In the genomic region with DNA sequence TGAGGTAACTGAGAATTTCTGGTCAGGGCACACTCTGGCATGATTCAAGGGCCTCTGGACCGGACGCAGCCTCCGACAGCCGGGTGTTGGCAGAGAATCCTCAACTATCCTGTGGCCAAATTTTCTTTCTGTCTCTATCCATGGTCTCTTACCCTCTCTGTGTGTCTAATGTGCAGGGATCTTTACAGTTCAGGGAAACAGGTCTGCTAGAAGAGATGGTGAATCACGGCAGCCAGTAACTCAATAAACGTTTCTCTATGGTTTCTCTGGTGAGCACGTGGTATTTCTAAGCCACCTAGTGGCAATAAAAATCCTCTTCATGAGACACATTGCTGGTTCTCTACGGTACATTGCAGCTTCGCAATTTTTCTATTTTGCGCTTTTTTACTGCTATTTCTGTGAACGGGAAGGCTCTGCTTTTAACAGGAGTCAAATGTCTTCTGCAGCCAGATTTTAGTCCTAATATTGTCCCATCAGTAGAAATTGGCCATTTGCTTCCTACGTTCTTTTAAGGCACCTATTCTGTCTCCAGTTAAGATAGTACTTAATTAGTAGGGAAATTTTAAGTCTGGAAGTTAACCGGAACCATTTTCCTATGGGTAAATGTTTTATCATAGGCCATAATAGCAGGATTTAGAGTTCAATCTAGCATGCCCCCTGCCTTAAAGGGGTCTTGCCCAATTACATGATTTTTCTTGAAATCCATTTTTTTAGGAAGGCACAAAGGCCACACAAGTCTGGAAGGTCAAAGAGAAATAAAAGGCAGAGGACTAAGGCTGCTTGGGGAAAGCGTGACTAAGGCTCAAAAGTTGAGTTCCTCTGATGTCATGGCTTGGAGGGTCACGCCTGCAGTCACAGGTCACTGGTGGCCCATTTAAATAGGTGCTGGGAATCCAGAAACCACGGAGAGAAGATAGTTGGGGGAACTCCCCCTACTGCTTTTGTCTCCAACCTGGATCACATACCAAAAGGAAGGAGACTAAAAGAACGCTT, we compare ENCODE assay signal across 9 cellular contexts. TPM values are rescaled to one million over a fixed set of nuclear protein-coding genes. Genes with fewer than 3 reads are reported as not detected.
DNase-seq lines count a peak whose midpoint lies in the region; ATAC-seq, FAIRE-seq and TF ChIP-seq lines count a peak whose summit lies in the region.
"Had no signal": no experiment of that assay in that cellular context is flagged by ENCODE, and none has a peak within 500 bp of the region (broad histone marks: within the 10 kb centered on the region; RNA-seq: fewer than 3 reads in every experiment).

No MANE protein-coding gene starts in this region.

- no peak for TF ChIP-seq POLR2A in GM12878 (IDR thresholded peaks at IDR 0.05; ENCODE audit: low read depth, low read length)

- intact Hi-C loops in CD4-positive, alpha-beta memory T cell (cut with micrococcal nuclease) = loop anchor here (1.0 kb wide), 3 partner anchors 8 to 75 kb away; no protein-coding TSS in a partner anchor
- intact Hi-C loops in OCI-LY7 (cut with micrococcal nuclease; ENCODE audit: unreplicated experiment) = no loop called here
- intact Hi-C loops in GM12878 (cut with micrococcal nuclease; ENCODE audit: unreplicated experiment) = no loop called here

- TF ChIP-seq RAD21 in GM12878 (IDR thresholded peaks at IDR 0.05; ENCODE audit: insufficient read depth, low read depth, low read length) = peak; percentile 53

- 38% methylated on average over 17 of the region's 17 CpGs for WGBS in GM12878 (ENCODE audit: insufficient coverage, insufficient replicate concordance, low lambda C conversion rate, missing lambda C conversion rate)

- H3K36me3 ChIP-seq in CD4-positive, alpha-beta memory T cell (ENCODE audit: insufficient read depth, low read length) = no peaks in the 10 kb centered on the region
- H3K36me3 ChIP-seq in OCI-LY7 (ENCODE audit: insufficient read depth, low read length) = no peaks in the 10 kb centered on the region
- no peaks in the 10 kb centered on the region for H3K36me3 ChIP-seq in GM12878 (ENCODE audit: control insufficient read depth in 2 of 2, insufficient read depth in 2 of 2, low read length in 1 of 2)
- peaks cover 47% of the 10 kb centered on the region for H3K36me3 ChIP-seq in iPS-20b (ENCODE audit: insufficient read depth, low read depth, low read length)
- H3K36me3 ChIP-seq in skeletal muscle tissue (ENCODE audit: control insufficient read depth in 3 of 3, insufficient read depth in 3 of 3, low read length in 3 of 3) = no peaks in the 10 kb centered on the region

- H3K27me3 ChIP-seq in CD4-positive, alpha-beta memory T cell (ENCODE audit: insufficient read depth, low read length) = no peaks in the 10 kb centered on the region
- no peaks in the 10 kb centered on the region; a peak in 1 of 4 replicates for H3K27me3 ChIP-seq in GM12878 (replicated peaks in 1 of 2; ENCODE audit: control insufficient read depth in 2 of 2, insufficient read depth in 2 of 2, low read length in 1 of 2)
- no peaks in the 10 kb centered on the region for H3K27me3 ChIP-seq in iPS-20b (ENCODE audit: insufficient read depth, low read length)
- H3K27me3 ChIP-seq in skeletal muscle tissue (ENCODE audit: control insufficient read depth in 3 of 3, insufficient read depth in 3 of 3, low read length in 3 of 3) = no peaks in the 10 kb centered on the region

- H3K4me2 ChIP-seq in OCI-LY7 (ENCODE audit: low read length) (peak overlapping the region; percentile 24), GM12878 (ENCODE audit: control insufficient read depth, insufficient read depth) (no peak overlapping the region)

- POLR2A ChIA-PET in CD4-positive, alpha-beta memory T cell (lab: Charles Lee; ENCODE audit: partially characterized antibody) = interaction anchor here (1.0 to 4.9 kb wide), 5 partner anchors 9 to 295 kb away, joined by 3 to 38 read pairs (median 3); no protein-coding TSS in a partner anchor
- POLR2A ChIA-PET in OCI-LY7 (lab: Charles Lee) = interaction anchor here (0.9 kb wide), 1 partner anchor 9 kb away, joined by 3 read pairs; no protein-coding TSS in a partner anchor
- POLR2A ChIA-PET in GM12878 (lab: Charles Lee) = no interaction called here

- no peaks in the 10 kb centered on the region for H3K36me3 Mint-ChIP-seq in CD4-positive, alpha-beta memory T cell
- H3K36me3 Mint-ChIP-seq: activated naive CD4-positive, alpha-beta T cell treated with anti-CD3 and anti-CD28 coated beads, Interleukin-2, amount 50 U/mL, for 24 hours had no signal

- H3K9ac ChIP-seq in GM12878 (ENCODE audit: control insufficient read depth, insufficient read depth, low read length) (no peak overlapping the region), iPS-20b (ENCODE audit: low read depth, low read length) (peak overlapping the region; percentile 98), skeletal muscle tissue (ENCODE audit: low read depth in 1 of 3, low read length in 3 of 3) (peak overlapping the region in 2 of 3 donors; percentile 16 to 21)

- TF ChIP-seq CTCF in GM13976 (IDR thresholded peaks at IDR 0.05; ENCODE audit: borderline replicate concordance, control extremely low read depth, extremely low read depth, insufficient read depth, missing control alignments) (peak; percentile 39), OCI-LY7 (conservative IDR thresholded peaks at IDR 0.05; ENCODE audit: low read length) (peak; percentile 89), GM12878 (IDR thresholded peaks at IDR 0.05 in 2 of 3, conservative IDR thresholded peaks at IDR 0.05 in 1 of 3; ENCODE audit: control insufficient read depth in 2 of 3, extremely low read depth in 1 of 3, insufficient read depth in 1 of 3, low read depth in 3 of 3, low read length in 3 of 3) (peak; percentile 52 to 75 (median 58); a peak in 5 of 6 replicates)

- peaks cover 10% of the 10 kb centered on the region for H3K4me1 ChIP-seq in CD4-positive, alpha-beta memory T cell (ENCODE audit: insufficient read depth, low read length)
- H3K4me1 ChIP-seq in OCI-LY7 (ENCODE audit: insufficient read depth, low read length, poor library complexity, severe bottlenecking) (peaks cover 13% of the 10 kb centered on the region), GM12878 (ENCODE audit: control insufficient read depth, insufficient read depth, low read length) (peaks cover 9% of the 10 kb centered on the region), iPS-20b (ENCODE audit: insufficient read depth, low read length) (peaks cover 21% of the 10 kb centered on the region), skeletal muscle tissue (ENCODE audit: control insufficient read depth in 3 of 3, insufficient read depth in 3 of 3, low read length in 3 of 3) (peaks cover 0 to 2% (median 0%) of the 10 kb centered on the region in 3 donors)

- SMC1A ChIA-PET in GM12878 (lab: Charles Lee; ENCODE audit: uncharacterized antibody, unreplicated experiment) = interaction anchor here (0.7 to 1.8 kb wide), 7 partner anchors 19 to 69 kb away, joined by 3 to 7 read pairs (median 6); no protein-coding TSS in a partner anchor

- H3K79me2 ChIP-seq in OCI-LY7 (ENCODE audit: insufficient read depth, low read depth, low read length) (no peaks in the 10 kb centered on the region), GM12878 (ENCODE audit: control insufficient read depth, insufficient read depth, low read length) (no peaks in the 10 kb centered on the region)

- no peaks in the 10 kb centered on the region for H3K9me2 ChIP-seq in OCI-LY7 (ENCODE audit: insufficient read depth, low read length)

- peak overlapping the region in 6 of 7 donors; percentile 8 to 95 (median 89) for H3K27ac Mint-ChIP-seq in CD4-positive, alpha-beta memory T cell
- H3K27ac Mint-ChIP-seq: activated naive CD4-positive, alpha-beta T cell treated with anti-CD3 and anti-CD28 coated beads, Interleukin-2, amount 50 U/mL, for 24 hours had no signal

- BruUV-seq in OCI-LY7 (replicated peaks; lab: Mats Ljungman, UMichigan) (no TSS peak), GM12878 (replicated peaks; lab: Mats Ljungman, UMichigan) (no TSS peak)

- in situ Hi-C loops in GM13976 (cut with MboI; ENCODE audit: low sequenced_read_pairs, unreplicated experiment) = loop anchor here (10.0 kb wide), 1 partner anchor 66 kb away; no protein-coding TSS in a partner anchor
- in situ Hi-C loops in GM12878 (cut with MboI) = no loop called here

- FAIRE-seq in GM12878 (lab: Jason Lieb, UNC) = peak; percentile 66

- peak overlapping the region in 1 of 8 donors; percentile 12 for H3K4me3 Mint-ChIP-seq in CD4-positive, alpha-beta memory T cell
- H3K4me3 Mint-ChIP-seq: activated naive CD4-positive, alpha-beta T cell treated with anti-CD3 and anti-CD28 coated beads, Interleukin-2, amount 50 U/mL, for 24 hours had no signal

- CTCF ChIA-PET in CD4-positive, alpha-beta memory T cell (lab: Charles Lee; ENCODE audit: partially characterized antibody) = interaction anchor here (0.8 to 1.9 kb wide), 6 partner anchors 11 to 136 kb away, joined by 3 to 29 read pairs (median 4); a partner anchor contains a TSS
- CTCF ChIA-PET in OCI-LY7 (lab: Charles Lee; ENCODE audit: unreplicated experiment) = no interaction called here
- CTCF ChIA-PET in GM12878 (lab: Yijun Ruan, JAX) = interaction anchor here (0.7 to 2.8 kb wide), 15 partner anchors 8 to 74 kb away, joined by 3 to 12 read pairs (median 4); a partner anchor contains a TSS

- DNase-seq in CD4-positive, alpha-beta memory T cell = peak; percentile 64 to 73 (median 69)
- DNase-seq in GM13976 (ENCODE audit: low spot score) (peak; percentile 75), OCI-LY7 (ENCODE audit: low spot score) (peak; percentile 83), GM12878 (ENCODE audit: low read depth, low spot score) (no peak)

- H3K9me3 ChIP-seq in CD4-positive, alpha-beta memory T cell (ENCODE audit: control insufficient read depth in 1 of 2, low read length in 2 of 2) = no peaks in the 10 kb centered on the region
- H3K9me3 ChIP-seq in OCI-LY7 (ENCODE audit: low read length) (no peaks in the 10 kb centered on the region), GM12878 (replicated peaks; ENCODE audit: control insufficient read depth, insufficient read depth, low read length) (no peaks in the 10 kb centered on the region; the same call in 2 of the 3 replicates), iPS-20b (ENCODE audit: insufficient read depth, low read depth, low read length) (no peaks in the 10 kb centered on the region), skeletal muscle tissue (ENCODE audit: control insufficient read depth in 3 of 3, low read length in 3 of 3) (no peaks in the 10 kb centered on the region)

- H4K20me1 ChIP-seq in OCI-LY7 (ENCODE audit: insufficient read depth, low read length) = no peaks in the 10 kb centered on the region
- no peaks in the 10 kb centered on the region for H4K20me1 ChIP-seq in GM12878 (ENCODE audit: control insufficient read depth, insufficient read depth)

- H3K27ac ChIP-seq in CD4-positive, alpha-beta memory T cell (ENCODE audit: low read depth, low read length) = no peak overlapping the region
- H3K27ac ChIP-seq in OCI-LY7 (ENCODE audit: low read depth, low read length, poor library complexity, severe bottlenecking) = no peak overlapping the region
- no peak overlapping the region for H3K27ac ChIP-seq in GM12878 (ENCODE audit: control insufficient read depth, insufficient read depth)
- H3K27ac ChIP-seq in iPS-20b (ENCODE audit: low read length) = peak overlapping the region; percentile 98
- no peak overlapping the region for H3K27ac ChIP-seq in skeletal muscle tissue (ENCODE audit: low read depth, low read length)

- TF ChIP-seq EP300 in GM12878 (IDR thresholded peaks at IDR 0.05; ENCODE audit: borderline replicate concordance in 1 of 2, control insufficient read depth in 1 of 2, low read depth in 2 of 2, low read length in 2 of 2) = no peak

- H3K4me1 Mint-ChIP-seq in CD4-positive, alpha-beta memory T cell = peaks cover 6 to 25% (median 12%) of the 10 kb centered on the region in 4 donors

- H3K4me3 ChIP-seq in CD4-positive, alpha-beta memory T cell (ENCODE audit: low read length in 2 of 2) = no peak overlapping the region
- H3K4me3 ChIP-seq in OCI-LY7 (ENCODE audit: low read depth, low read length, poor library complexity, severe bottlenecking) = no peak overlapping the region
- no peak overlapping the region for H3K4me3 ChIP-seq in GM12878
- H3K4me3 ChIP-seq in iPS-20b (ENCODE audit: low read length) = peak overlapping the region; percentile 88
- peak overlapping the region in 2 of 3 donors; percentile 52 to 59 for H3K4me3 ChIP-seq in skeletal muscle tissue (ENCODE audit: low read length in 3 of 3)

- peak overlapping the region; percentile 89 for H2AFZ ChIP-seq in OCI-LY7 (ENCODE audit: low read length)
- H2AFZ ChIP-seq in GM12878 (ENCODE audit: control insufficient read depth, low read depth, low read length) = no peak overlapping the region

- peaks cover 0 to 2% (median 0%) of the 10 kb centered on the region in 8 donors for H3K9me3 Mint-ChIP-seq in CD4-positive, alpha-beta memory T cell
- H3K9me3 Mint-ChIP-seq: activated naive CD4-positive, alpha-beta T cell treated with anti-CD3 and anti-CD28 coated beads, Interleukin-2, amount 50 U/mL, for 24 hours had no signal

- RAD21 ChIA-PET in GM12878 (lab: Charles Lee; ENCODE audit: unreplicated experiment) = interaction anchor here (0.6 to 1.3 kb wide), 5 partner anchors 10 to 107 kb away, joined by 3 to 8 read pairs (median 5); a partner anchor contains a TSS

- no peaks in the 10 kb centered on the region for H3K27me3 Mint-ChIP-seq in CD4-positive, alpha-beta memory T cell
- H3K27me3 Mint-ChIP-seq: activated naive CD4-positive, alpha-beta T cell treated with anti-CD3 and anti-CD28 coated beads, Interleukin-2, amount 50 U/mL, for 24 hours had no signal

- ATAC-seq in GM12878 (peak; percentile 94), GM21367 (IDR thresholded peaks at IDR 0.05; ENCODE audit: unreplicated experiment) (no peak), GM19351 (IDR thresholded peaks at IDR 0.05; ENCODE audit: unreplicated experiment) (no peak)

RNA-seq across cellular contexts. Expression of a gene that starts 31.5 kb away (rescaled TPM):
- total RNA-seq in CD4-positive, alpha-beta memory T cell = 1 to 10 TPM in 1 of 2 experiments, under 1 TPM in 1; 0.99 to 1.1 TPM
- polyA plus RNA-seq in CD4-positive, alpha-beta memory T cell = under 1 TPM; 0.53 to 0.69 TPM
- total RNA-seq in OCI-LY7 (2014; rRNA removed; shearing (Covaris generic)) = 9.4 and 10.6 TPM in 2 replicates
- total RNA-seq in OCI-LY7 (2022) (12.6 and 15.8 TPM in 2 replicates), GM12878 (2014; rRNA removed) (32.1 and 36.4 TPM in 2 replicates), GM12878 (2014; rRNA removed; fragmentation: Illumina TruSeq; extraction: Trizol) (15.6 and 16.4 TPM in 2 replicates), GM12878 (2021) (34.8 and 35.7 TPM in 2 replicates), skeletal muscle tissue (34.4 TPM)
- total RNA-seq in GM12878 (2013; cell fraction: nucleolus; rRNA removed) = 28.0 and 32.4 TPM in 2 replicates
- polyA plus RNA-seq in GM12878 (2011; ENCODE audit: low read depth) = 14.8 TPM
- polyA plus RNA-seq in GM12878 (2011; rRNA removed) (25.7 and 43.0 TPM in 2 replicates), GM12878 (2014; fragmentation: Illumina TruSeq; extraction: Trizol) (19.2 and 19.9 TPM in 2 replicates), GM12878 (2014; fragmentation: Nextera tagmentation; extraction: Ambion mirVana) (1 to 10 TPM; 2.7 to 6.9 TPM), GM12878 (2014; rRNA removed) (30.1 and 31.3 TPM in 2 replicates), GM12878 (2016; fragmentation: Nextera tagmentation; extraction: Ambion mirVana) (10 to 100 TPM; 31.4 to 34.7 TPM)
- polyA plus RNA-seq in GM12878 (2011; cell fraction: cytosol; rRNA removed) = 57.2 and 75.7 TPM in 2 replicates
- 36.7 and 44.1 TPM in 2 replicates for polyA plus RNA-seq in GM12878 (2011; cell fraction: nucleus; rRNA removed)
- polyA plus RNA-seq in GM12878 (2012) = 52.2 and 54.7 TPM in 2 replicates
- 27.3 and 44.8 TPM in 2 replicates for polyA minus RNA-seq in GM12878 (2011; rRNA and poly(A)+ RNA removed)
- polyA minus RNA-seq in GM12878 (2011; cell fraction: cytosol; rRNA and poly(A)+ RNA removed) = 20.3 and 25.0 TPM in 2 replicates
- 5.8 and 9.1 TPM in 2 replicates for polyA minus RNA-seq in GM12878 (2011; cell fraction: nucleus; rRNA and poly(A)+ RNA removed)

RNA-seq across cellular contexts. Expression of a gene that starts 35.3 kb away (rescaled TPM):
- total RNA-seq in CD4-positive, alpha-beta memory T cell = 100 to 1,000 TPM; 139 to 143 TPM
- polyA plus RNA-seq in CD4-positive, alpha-beta memory T cell = 10 to 100 TPM; 11.8 to 56.8 TPM
- not detected in 2 replicates for total RNA-seq in OCI-LY7 (2014; rRNA removed; shearing (Covaris generic))
- 0.32 and 0.55 TPM in 2 replicates for total RNA-seq in OCI-LY7 (2022)
- total RNA-seq in GM12878 (2013; cell fraction: nucleolus; rRNA removed) = 9.4 and 10.1 TPM in 2 replicates
- total RNA-seq in GM12878 (2014; rRNA removed) = 12.4 and 13.3 TPM in 2 replicates
- 5.8 and 5.9 TPM in 2 replicates for total RNA-seq in GM12878 (2014; rRNA removed; fragmentation: Illumina TruSeq; extraction: Trizol)
- total RNA-seq in GM12878 (2021) = 10.9 and 11.0 TPM in 2 replicates
- 3.6 TPM for polyA plus RNA-seq in GM12878 (2011; ENCODE audit: low read depth)
- 2.9 and 4.4 TPM in 2 replicates for polyA plus RNA-seq in GM12878 (2011; rRNA removed)
- 4.9 and 6.7 TPM in 2 replicates for polyA plus RNA-seq in GM12878 (2011; cell fraction: cytosol; rRNA removed)
- polyA plus RNA-seq in GM12878 (2011; cell fraction: nucleus; rRNA removed) = 4.4 and 5.3 TPM in 2 replicates
- 5.1 and 6.0 TPM in 2 replicates for polyA plus RNA-seq in GM12878 (2012)
- 4.1 and 5.2 TPM in 2 replicates for polyA plus RNA-seq in GM12878 (2014; fragmentation: Illumina TruSeq; extraction: Trizol)
- 1 to 10 TPM; 2.1 to 2.4 TPM for polyA plus RNA-seq in GM12878 (2014; fragmentation: Nextera tagmentation; extraction: Ambion mirVana)
- 6.3 and 7.0 TPM in 2 replicates for polyA plus RNA-seq in GM12878 (2014; rRNA removed)
- polyA plus RNA-seq in GM12878 (2016; fragmentation: Nextera tagmentation; extraction: Ambion mirVana) = 1 to 10 TPM; 4.6 to 5.6 TPM
- 10.3 and 14.3 TPM in 2 replicates for polyA minus RNA-seq in GM12878 (2011; rRNA and poly(A)+ RNA removed)
- polyA minus RNA-seq in GM12878 (2011; cell fraction: cytosol; rRNA and poly(A)+ RNA removed) = 6.4 and 7.6 TPM in 2 replicates
- 4.4 and 6.3 TPM in 2 replicates for polyA minus RNA-seq in GM12878 (2011; cell fraction: nucleus; rRNA and poly(A)+ RNA removed)
- 1.0 TPM for total RNA-seq in skeletal muscle tissue

RNA-seq across cellular contexts. Expression of a gene that starts 47.5 kb away (rescaled TPM):
- 100 to 1,000 TPM; 168 to 175 TPM for total RNA-seq in CD4-positive, alpha-beta memory T cell
- polyA plus RNA-seq in CD4-positive, alpha-beta memory T cell = 100 to 1,000 TPM in 1 of 2 donors, 10 to 100 TPM in 1; 86.3 to 208 TPM
- 43.6 and 59.4 TPM in 2 replicates for total RNA-seq in OCI-LY7 (2014; rRNA removed; shearing (Covaris generic))
- total RNA-seq in OCI-LY7 (2022) = 87.6 and 90.5 TPM in 2 replicates
- 270 and 289 TPM in 2 replicates for total RNA-seq in GM12878 (2013; cell fraction: nucleolus; rRNA removed)
- total RNA-seq in GM12878 (2014; rRNA removed) = 74.4 and 80.7 TPM in 2 replicates
- total RNA-seq in GM12878 (2014; rRNA removed; fragmentation: Illumina TruSeq; extraction: Trizol) = 54.1 and 57.4 TPM in 2 replicates
- total RNA-seq in GM12878 (2021) = 173 and 182 TPM in 2 replicates
- polyA plus RNA-seq in GM12878 (2011; ENCODE audit: low read depth) = 29.2 TPM
- 45.4 and 134 TPM in 2 replicates for polyA plus RNA-seq in GM12878 (2011; rRNA removed)
- 78.1 and 109 TPM in 2 replicates for polyA plus RNA-seq in GM12878 (2011; cell fraction: cytosol; rRNA removed)
- 119 and 123 TPM in 2 replicates for polyA plus RNA-seq in GM12878 (2011; cell fraction: nucleus; rRNA removed)
- polyA plus RNA-seq in GM12878 (2012) = 89.0 and 97.1 TPM in 2 replicates
- 144 and 150 TPM in 2 replicates for polyA plus RNA-seq in GM12878 (2014; fragmentation: Illumina TruSeq; extraction: Trizol)
- 10 to 100 TPM; 16.2 to 42.8 TPM for polyA plus RNA-seq in GM12878 (2014; fragmentation: Nextera tagmentation; extraction: Ambion mirVana)
- 74.6 and 80.2 TPM in 2 replicates for polyA plus RNA-seq in GM12878 (2014; rRNA removed)
- 100 to 1,000 TPM; 105 to 108 TPM for polyA plus RNA-seq in GM12878 (2016; fragmentation: Nextera tagmentation; extraction: Ambion mirVana)
- polyA minus RNA-seq in GM12878 (2011; rRNA and poly(A)+ RNA removed) = 96.7 and 112 TPM in 2 replicates
- 47.4 and 49.8 TPM in 2 replicates for polyA minus RNA-seq in GM12878 (2011; cell fraction: cytosol; rRNA and poly(A)+ RNA removed)
- 26.7 and 39.3 TPM in 2 replicates for polyA minus RNA-seq in GM12878 (2011; cell fraction: nucleus; rRNA and poly(A)+ RNA removed)
- total RNA-seq in skeletal muscle tissue = 1.0 TPM

Comparison
In these comparisons a context has a peak if more than half of its experiments do, and no peak if none do; other contexts are left out.
1. H3K4me3 ChIP-seq: peak in iPS-20b (single experiment) and skeletal muscle tissue (2 of 3); none in CD4-positive, alpha-beta memory T cell (0 of 2), OCI-LY7 (single experiment) and GM12878 (single experiment).
2. CTCF ChIP-seq: peak in every context shown above with its lines; median percentile 89 in OCI-LY7; 58 in GM12878; 39 in GM13976.
3. RNA of a gene that starts 31.5 kb away (total RNA-seq): 15.6 to 36.4 TPM in GM12878, 34.4 TPM in skeletal muscle tissue (single experiment) and 9.4 to 15.8 TPM in OCI-LY7; 0.99 to 1.1 TPM in CD4-positive, alpha-beta memory T cell; every median in the first group is over 4 times any median in the second.
4. RNA of a gene that starts 35.3 kb away (total RNA-seq): 139 to 143 TPM in CD4-positive, alpha-beta memory T cell; 5.8 to 13.3 TPM in GM12878, 1.0 TPM in skeletal muscle tissue (single experiment) and 0.32 to 0.55 TPM in OCI-LY7; every median in the first group is over 4 times any median in the second.
5. RNA of a gene that starts 47.5 kb away (total RNA-seq): 168 to 175 TPM in CD4-positive, alpha-beta memory T cell, 43.6 to 90.5 TPM in OCI-LY7 and 54.1 to 289 TPM in GM12878; 1.0 TPM in skeletal muscle tissue (single experiment); every median in the first group is over 10 times any median in the second.